In the genomic region with DNA sequence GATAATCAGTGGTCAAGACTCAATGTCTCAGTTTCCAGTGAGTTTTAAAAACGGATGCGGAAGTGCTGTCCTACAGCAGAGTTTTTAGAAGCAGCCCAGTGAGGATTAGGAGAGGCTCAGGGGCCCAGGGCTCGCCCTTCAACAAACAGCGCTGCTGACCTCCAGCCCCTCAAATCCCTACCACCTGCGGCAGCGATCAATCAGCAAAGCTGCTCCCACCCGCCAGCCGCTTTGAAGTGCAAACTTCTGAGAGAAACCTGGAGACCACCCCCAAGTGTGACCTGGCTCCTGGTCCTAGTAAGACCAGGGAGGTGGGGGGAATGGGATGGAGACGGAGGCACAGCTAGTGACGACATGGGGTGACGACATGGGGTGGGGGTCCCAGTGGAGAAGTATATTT, we compare ENCODE assay signal across 30 cellular contexts. TPM values are rescaled to one million over a fixed set of nuclear protein-coding genes. Genes with fewer than 3 reads are reported as not detected.
DNase-seq lines count a peak whose midpoint lies in the region; ATAC-seq and TF ChIP-seq lines count a peak whose summit lies in the region.
"Had no signal": no experiment of that assay in that cellular context is flagged by ENCODE, and none has a peak within 500 bp of the region (broad histone marks: within the 10 kb centered on the region; RNA-seq: fewer than 3 reads in every experiment).

No MANE protein-coding gene starts in this region.

- no peaks in the 10 kb centered on the region for H3K4me1 ChIP-seq in endodermal cell (ENCODE audit: control insufficient read depth, insufficient read depth, low read length)
- H3K4me1 ChIP-seq: breast epithelium, right lobe of liver had no signal

- no peak for DNase-seq in activated T-cell treated with anti-CD3 and anti-CD28 coated beads, Interleukin-2, amount 50 U/mL, for 24 hours
- DNase-seq in activated T-cell treated with anti-CD3 and anti-CD28 coated beads for 4 hours (no peak), WTC11 (ENCODE audit: low spot score) (no peak), endodermal cell (peak; percentile 86), substantia nigra (lab: John Stamatoyannopoulos, UW) (no peak), COLO668 (lab: John Stamatoyannopoulos, UW; ENCODE audit: unreplicated experiment) (no peak), DMS53 treated with DMSO at 0.1 percent for 48 hours (lab: John Stamatoyannopoulos, UW; ENCODE audit: unreplicated experiment) (no peak)
- DNase-seq: activated CD4-positive, alpha-beta memory T cell treated with anti-CD3 and anti-CD28 coated beads, Interleukin-2, amount 10 ng/mL, durations not matched to agents 7 days and 5 days; activated CD4-positive, CD25-positive, alpha-beta regulatory T cell; activated naive CD4-positive, alpha-beta T cell; effector CD8-positive, alpha-beta T cell; erythroblast; GDM1; KG1; MG63; NCI-H1105 treated with DMSO at 0.1 percent for 48 hours; NCI-H2029 treated with DMSO at 0.1 percent for 48 hours; NCI-H2227 treated with DMSO at 0.1 percent for 48 hours; NCI-H526 treated with DMSO at 0.1 percent for 48 hours; right lobe of liver; SJCRH30; stimulated activated CD4-positive, alpha-beta T cell treated with anti-CD3 and anti-CD28 coated beads, Interleukin-12 subunit alpha, Interleukin-12 subunit beta, amount 100 ng/mL, for 4 hours; stimulated activated CD4-positive, alpha-beta T cell treated with anti-CD3 and anti-CD28 coated beads, Interleukin-4, amount 100 ng/mL, for 1 hour; testis; uterus had no signal

- no peaks in the 10 kb centered on the region for H3K36me3 ChIP-seq in endodermal cell (ENCODE audit: control insufficient read depth, insufficient read depth, low read length)
- H3K36me3 ChIP-seq: breast epithelium, right lobe of liver, uterus had no signal

- ATAC-seq in WTC11 (no peak; the same call in 1 of the 2 replicates), GM19351 (IDR thresholded peaks at IDR 0.05; ENCODE audit: unreplicated experiment) (no peak)
- ATAC-seq: right lobe of liver had no signal

- H3K27me3 ChIP-seq in endodermal cell (ENCODE audit: control insufficient read depth, insufficient read depth, low read length, poor library complexity, severe bottlenecking): no peaks in the 10 kb centered on the region
- H3K27me3 ChIP-seq: breast epithelium, MG63, Peyer's patch, right lobe of liver, SJCRH30, testis, uterus had no signal

- no peak overlapping the region for H3K4me3 Mint-ChIP-seq in activated T-cell treated with anti-CD3 and anti-CD28 coated beads, Interleukin-2, amount 50 U/mL, for 24 hours
- H3K4me3 Mint-ChIP-seq in WTC11 (no peak overlapping the region), endodermal cell (no peak overlapping the region)
- H3K4me3 Mint-ChIP-seq: activated CD4-positive, alpha-beta memory T cell treated with anti-CD3 and anti-CD28 coated beads, Interleukin-2, amount 10 ng/mL, durations not matched to agents 7 days and 5 days had no signal

- no peak for TF ChIP-seq CTCF in WTC11 (IDR thresholded peaks at IDR 0.05)
- TF ChIP-seq CTCF in endodermal cell (conservative IDR thresholded peaks at IDR 0.05): no peak

- H3K9me3 Mint-ChIP-seq in activated T-cell treated with anti-CD3 and anti-CD28 coated beads, Interleukin-2, amount 50 U/mL, for 24 hours: no peaks in the 10 kb centered on the region
- no peaks in the 10 kb centered on the region for H3K9me3 Mint-ChIP-seq in WTC11
- no peaks in the 10 kb centered on the region for H3K9me3 Mint-ChIP-seq in endodermal cell
- H3K9me3 Mint-ChIP-seq: activated CD4-positive, alpha-beta memory T cell treated with anti-CD3 and anti-CD28 coated beads, Interleukin-2, amount 10 ng/mL, durations not matched to agents 7 days and 5 days had no signal

- H3K36me3 Mint-ChIP-seq in activated T-cell treated with anti-CD3 and anti-CD28 coated beads, Interleukin-2, amount 50 U/mL, for 24 hours (ENCODE audit: low read depth): peaks cover 63% of the 10 kb centered on the region
- H3K36me3 Mint-ChIP-seq in WTC11 (no peaks in the 10 kb centered on the region), endodermal cell (ENCODE audit: low read depth) (peaks cover 15% of the 10 kb centered on the region)

- POLR2A ChIA-PET in WTC11 (lab: Charles Lee): no interaction called here

- no peaks in the 10 kb centered on the region for H3K27me3 Mint-ChIP-seq in activated T-cell treated with anti-CD3 and anti-CD28 coated beads, Interleukin-2, amount 50 U/mL, for 24 hours
- H3K27me3 Mint-ChIP-seq in WTC11 (ENCODE audit: low read depth): no peaks in the 10 kb centered on the region
- peaks cover 3% of the 10 kb centered on the region for H3K27me3 Mint-ChIP-seq in endodermal cell (ENCODE audit: insufficient read depth)
- H3K27me3 Mint-ChIP-seq: activated CD4-positive, alpha-beta memory T cell treated with anti-CD3 and anti-CD28 coated beads, Interleukin-2, amount 10 ng/mL, durations not matched to agents 7 days and 5 days had no signal

- H3K27ac ChIP-seq in endodermal cell (ENCODE audit: low read depth, low read length) (no peak overlapping the region), substantia nigra (ENCODE audit: low read depth, low read length, poor library complexity, severe bottlenecking) (peak overlapping the region; percentile 73)
- H3K27ac ChIP-seq: breast epithelium, right lobe of liver, SJCRH30, testis, uterus had no signal

- CTCF ChIA-PET in WTC11 (lab: Charles Lee): interaction anchor here (0.9 to 1.6 kb wide), 5 partner anchors 13 to 170 kb away, joined by 3 to 5 read pairs (median 4); no protein-coding TSS in a partner anchor

- H3K4me1 Mint-ChIP-seq in activated T-cell treated with anti-CD3 and anti-CD28 coated beads, Interleukin-2, amount 50 U/mL, for 24 hours (ENCODE audit: low read depth): peaks cover 96% of the 10 kb centered on the region
- H3K4me1 Mint-ChIP-seq in WTC11: peaks cover 39% of the 10 kb centered on the region
- H3K4me1 Mint-ChIP-seq in endodermal cell: peaks cover 43% of the 10 kb centered on the region

- no peak overlapping the region for H3K9ac ChIP-seq in endodermal cell (ENCODE audit: extremely low read depth, low read length, poor library complexity, severe bottlenecking)

- peak overlapping the region; percentile 86 for H3K27ac Mint-ChIP-seq in activated T-cell treated with anti-CD3 and anti-CD28 coated beads, Interleukin-2, amount 50 U/mL, for 24 hours
- H3K27ac Mint-ChIP-seq in WTC11: no peak overlapping the region
- peak overlapping the region; percentile 3 for H3K27ac Mint-ChIP-seq in endodermal cell
- H3K27ac Mint-ChIP-seq: activated CD4-positive, alpha-beta memory T cell treated with anti-CD3 and anti-CD28 coated beads, Interleukin-2, amount 10 ng/mL, durations not matched to agents 7 days and 5 days had no signal

- WGBS in endodermal cell (ENCODE audit: insufficient coverage in 1 of 2, insufficient read length in 1 of 2), 2 experiments: 26 to 54% methylated on average over 5 to 11 of the region's 11 CpGs

- H3K9me3 ChIP-seq in endodermal cell (ENCODE audit: control insufficient read depth, low read length): no peaks in the 10 kb centered on the region
- H3K9me3 ChIP-seq: breast epithelium, MG63, Peyer's patch, right lobe of liver, SJCRH30, testis, uterus had no signal

- no peak overlapping the region for H3K4me3 ChIP-seq in endodermal cell (ENCODE audit: low read length)
- H3K4me3 ChIP-seq: breast epithelium, lung, MG63, Peyer's patch, right lobe of liver, SJCRH30, testis, uterus had no signal

TF ChIP-seq in WTC11, 78 proteins besides CTCF, POLR2A, EP300 and RAD21 (continues in another document):
- TF ChIP-seq, protein P1, sequence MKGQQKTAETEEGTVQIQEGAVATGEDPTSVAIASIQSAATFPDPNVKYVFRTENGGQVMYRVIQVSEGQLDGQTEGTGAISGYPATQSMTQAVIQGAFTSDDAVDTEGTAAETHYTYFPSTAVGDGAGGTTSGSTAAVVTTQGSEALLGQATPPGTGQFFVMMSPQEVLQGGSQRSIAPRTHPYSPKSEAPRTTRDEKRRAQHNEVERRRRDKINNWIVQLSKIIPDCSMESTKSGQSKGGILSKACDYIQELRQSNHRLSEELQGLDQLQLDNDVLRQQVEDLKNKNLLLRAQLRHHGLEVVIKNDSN (CRISPR knock-in tag; IDR thresholded peaks at IDR 0.05): no peak
- TF ChIP-seq, protein P2, sequence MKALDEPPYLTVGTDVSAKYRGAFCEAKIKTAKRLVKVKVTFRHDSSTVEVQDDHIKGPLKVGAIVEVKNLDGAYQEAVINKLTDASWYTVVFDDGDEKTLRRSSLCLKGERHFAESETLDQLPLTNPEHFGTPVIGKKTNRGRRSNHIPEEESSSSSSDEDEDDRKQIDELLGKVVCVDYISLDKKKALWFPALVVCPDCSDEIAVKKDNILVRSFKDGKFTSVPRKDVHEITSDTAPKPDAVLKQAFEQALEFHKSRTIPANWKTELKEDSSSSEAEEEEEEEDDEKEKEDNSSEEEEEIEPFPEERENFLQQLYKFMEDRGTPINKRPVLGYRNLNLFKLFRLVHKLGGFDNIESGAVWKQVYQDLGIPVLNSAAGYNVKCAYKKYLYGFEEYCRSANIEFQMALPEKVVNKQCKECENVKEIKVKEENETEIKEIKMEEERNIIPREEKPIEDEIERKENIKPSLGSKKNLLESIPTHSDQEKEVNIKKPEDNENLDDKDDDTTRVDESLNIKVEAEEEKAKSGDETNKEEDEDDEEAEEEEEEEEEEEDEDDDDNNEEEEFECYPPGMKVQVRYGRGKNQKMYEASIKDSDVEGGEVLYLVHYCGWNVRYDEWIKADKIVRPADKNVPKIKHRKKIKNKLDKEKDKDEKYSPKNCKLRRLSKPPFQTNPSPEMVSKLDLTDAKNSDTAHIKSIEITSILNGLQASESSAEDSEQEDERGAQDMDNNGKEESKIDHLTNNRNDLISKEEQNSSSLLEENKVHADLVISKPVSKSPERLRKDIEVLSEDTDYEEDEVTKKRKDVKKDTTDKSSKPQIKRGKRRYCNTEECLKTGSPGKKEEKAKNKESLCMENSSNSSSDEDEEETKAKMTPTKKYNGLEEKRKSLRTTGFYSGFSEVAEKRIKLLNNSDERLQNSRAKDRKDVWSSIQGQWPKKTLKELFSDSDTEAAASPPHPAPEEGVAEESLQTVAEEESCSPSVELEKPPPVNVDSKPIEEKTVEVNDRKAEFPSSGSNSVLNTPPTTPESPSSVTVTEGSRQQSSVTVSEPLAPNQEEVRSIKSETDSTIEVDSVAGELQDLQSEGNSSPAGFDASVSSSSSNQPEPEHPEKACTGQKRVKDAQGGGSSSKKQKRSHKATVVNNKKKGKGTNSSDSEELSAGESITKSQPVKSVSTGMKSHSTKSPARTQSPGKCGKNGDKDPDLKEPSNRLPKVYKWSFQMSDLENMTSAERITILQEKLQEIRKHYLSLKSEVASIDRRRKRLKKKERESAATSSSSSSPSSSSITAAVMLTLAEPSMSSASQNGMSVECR (CRISPR knock-in tag; IDR thresholded peaks at IDR 0.05; ENCODE audit: borderline replicate concordance): no peak

RNA-seq across cellular contexts. Expression of a gene that starts 14.4 kb away (rescaled TPM):
- total RNA-seq in WTC11 (2021) (27.6 to 32.0 TPM (median 27.9 TPM) in 3 replicates), endodermal cell (10 to 100 TPM; 28.0 to 31.7 TPM)
- polyA plus RNA-seq in endodermal cell (2013, experiment 1 of 2): 35.1 TPM
- 32.6 TPM for polyA plus RNA-seq in endodermal cell (2013, experiment 2 of 2)

RNA-seq across cellular contexts. Expression of a gene that starts 42.5 kb away (rescaled TPM):
- 0.11 TPM in 1 of 3 replicates, not detected in the others for total RNA-seq in WTC11 (2021)
- 1 to 10 TPM in 1 of 2 donors, under 1 TPM in 1; 0.97 to 1.3 TPM for total RNA-seq in endodermal cell
- polyA plus RNA-seq in endodermal cell (2013, experiment 1 of 2): 0.18 TPM
- polyA plus RNA-seq in endodermal cell (2013, experiment 2 of 2): 0.12 TPM
- total RNA-seq: activated CD4-positive, alpha-beta memory T cell treated with anti-CD3 and anti-CD28 coated beads, Interleukin-2, amount 10 ng/mL, durations not matched to agents 7 days and 5 days; HT1080; lung; Peyer's patch; right lobe of liver; SJCRH30; uterus had no signal

RNA-seq across cellular contexts. Expression of a gene that starts 56.4 kb away (rescaled TPM):
- 0.11 to 0.23 TPM (median 0.21 TPM) in 3 replicates for total RNA-seq in WTC11 (2021)
- under 1 TPM in 1 of 2 donors, not detected in 1; 0.15 TPM for total RNA-seq in endodermal cell
- 0.18 TPM for polyA plus RNA-seq in endodermal cell (2013, experiment 1 of 2)
- polyA plus RNA-seq in endodermal cell (2013, experiment 2 of 2): not detected
- total RNA-seq: activated CD4-positive, alpha-beta memory T cell treated with anti-CD3 and anti-CD28 coated beads, Interleukin-2, amount 10 ng/mL, durations not matched to agents 7 days and 5 days; HT1080 had no signal
